Comparison of ENCODE assay signal across 8 cellular contexts in the genomic region with DNA sequence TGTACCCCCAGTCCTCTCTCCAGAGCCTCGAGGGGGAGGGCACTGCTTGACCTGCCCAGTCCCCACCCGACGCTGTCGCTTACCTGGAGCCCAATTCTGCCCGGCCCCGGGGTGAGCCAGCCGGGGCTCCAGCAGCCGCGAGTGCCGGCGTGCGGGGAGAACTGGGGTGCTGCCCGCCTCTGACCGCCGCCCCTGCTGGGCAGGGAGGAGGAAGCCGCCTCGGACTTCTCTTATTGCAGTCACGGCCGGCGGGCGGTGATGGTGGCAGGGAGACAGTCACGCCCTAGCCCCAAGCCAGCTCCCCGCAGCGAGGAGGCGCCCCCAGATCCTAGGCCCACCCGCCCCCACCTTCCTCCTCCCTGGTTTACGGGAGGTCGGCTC. TPM values are rescaled to one million over a fixed set of nuclear protein-coding genes. Genes with fewer than 3 reads are reported as not detected.
DNase-seq lines count a peak whose midpoint lies in the region; ATAC-seq and TF ChIP-seq lines count a peak whose summit lies in the region.

A gene (minus strand): TSS at position 204 of the 381 bp plus-strand sequence. CDS start 11,269 bp downstream, outside the sequence.

- H3K27ac ChIP-seq in HL-60 (replicated peaks): peak within 1 kb of the TSS; percentile 84

- H3K27me3 Mint-ChIP-seq in immature natural killer cell (ENCODE audit: low read depth in 3 of 3): peaks cover 4 to 26% (median 9%) of the 10 kb centered on the region in 3 donors
- H3K27me3 Mint-ChIP-seq in stimulated activated memory B cell treated with anti-CD40 and anti-IgM and Interleukin-4, amounts not matched to agents 10 μg/mL and 1 μg/mL and 100 μg/mL, for 72 hours: no peaks in the 10 kb centered on the region

- in situ Hi-C loops in astrocyte of the spinal cord (cut with HindIII; ENCODE audit: low sequenced_read_pairs): no loop called here

- H3K27ac Mint-ChIP-seq in immature natural killer cell: peak within 1 kb of the TSS; percentile 86 to 97 (median 93)
- H3K27ac Mint-ChIP-seq in stimulated activated memory B cell treated with anti-CD40 and anti-IgM and Interleukin-4, amounts not matched to agents 10 μg/mL and 1 μg/mL and 100 μg/mL, for 72 hours: peak within 1 kb of the TSS; percentile 85

- no peaks in the 10 kb centered on the region for H3K9me3 Mint-ChIP-seq in immature natural killer cell
- H3K9me3 Mint-ChIP-seq in stimulated activated memory B cell treated with anti-CD40 and anti-IgM and Interleukin-4, amounts not matched to agents 10 μg/mL and 1 μg/mL and 100 μg/mL, for 72 hours: no peaks in the 10 kb centered on the region

- DNase-seq in HL-60 (ENCODE audit: low read depth in 1 of 2, low spot score in 1 of 2) (peak in 1 of 2 experiments; percentile 54), astrocyte of the spinal cord (ENCODE audit: low read depth, low spot score) (no peak), immature natural killer cell (peak in 1 of 3 donors; percentile 36), SKM-1 (lab: John Stamatoyannopoulos, UW; ENCODE audit: unreplicated experiment) (no peak), kidney tubule cell (ENCODE audit: low spot score) (no peak)

- H3K36me3 Mint-ChIP-seq in immature natural killer cell: no peaks in the 10 kb centered on the region
- H3K36me3 Mint-ChIP-seq in stimulated activated memory B cell treated with anti-CD40 and anti-IgM and Interleukin-4, amounts not matched to agents 10 μg/mL and 1 μg/mL and 100 μg/mL, for 72 hours: no peaks in the 10 kb centered on the region

- ATAC-seq in stimulated activated memory B cell treated with anti-CD40 and anti-IgM and Interleukin-4, amounts not matched to agents 10 μg/mL and 1 μg/mL and 100 μg/mL, for 72 hours: no peak
- ATAC-seq in GM21825 (IDR thresholded peaks at IDR 0.05; ENCODE audit: unreplicated experiment): no peak
- ATAC-seq in GM18861 (IDR thresholded peaks at IDR 0.05; ENCODE audit: unreplicated experiment): no peak

- peak within 1 kb of the TSS; percentile 49 for H3K4me3 ChIP-seq in HL-60 (replicated peaks; ENCODE audit: insufficient read depth, low read length)
- peak within 1 kb of the TSS; percentile 23 for H3K4me3 ChIP-seq in astrocyte of the spinal cord (ENCODE audit: low read depth, low read length)

- TF ChIP-seq CTCF in HL-60 (IDR thresholded peaks at IDR 0.05; ENCODE audit: insufficient read depth, low read length): no peak
- no peak for TF ChIP-seq CTCF in astrocyte of the spinal cord (IDR thresholded peaks at IDR 0.05; ENCODE audit: low read depth, low read length)

- H3K4me3 Mint-ChIP-seq in immature natural killer cell: peak within 1 kb of the TSS; percentile 81 to 89 (median 86)
- H3K4me3 Mint-ChIP-seq in stimulated activated memory B cell treated with anti-CD40 and anti-IgM and Interleukin-4, amounts not matched to agents 10 μg/mL and 1 μg/mL and 100 μg/mL, for 72 hours: peak within 1 kb of the TSS; percentile 81

- no peaks in the 10 kb centered on the region for H3K27me3 ChIP-seq in HL-60 (ENCODE audit: insufficient read depth, poor library complexity, severe bottlenecking)

- H3K4me1 Mint-ChIP-seq in immature natural killer cell: peaks cover 68 to 78% of the 10 kb centered on the region in 2 donors
- peaks cover 71% of the 10 kb centered on the region for H3K4me1 Mint-ChIP-seq in stimulated activated memory B cell treated with anti-CD40 and anti-IgM and Interleukin-4, amounts not matched to agents 10 μg/mL and 1 μg/mL and 100 μg/mL, for 72 hours

RNA-seq across cellular contexts. Expression of the gene that starts here (rescaled TPM):
- polyA plus RNA-seq in immature natural killer cell: 100 to 1,000 TPM; 350 to 654 (median 572) TPM
